ENCODE assay signal across 10 cellular contexts in the genomic region with DNA sequence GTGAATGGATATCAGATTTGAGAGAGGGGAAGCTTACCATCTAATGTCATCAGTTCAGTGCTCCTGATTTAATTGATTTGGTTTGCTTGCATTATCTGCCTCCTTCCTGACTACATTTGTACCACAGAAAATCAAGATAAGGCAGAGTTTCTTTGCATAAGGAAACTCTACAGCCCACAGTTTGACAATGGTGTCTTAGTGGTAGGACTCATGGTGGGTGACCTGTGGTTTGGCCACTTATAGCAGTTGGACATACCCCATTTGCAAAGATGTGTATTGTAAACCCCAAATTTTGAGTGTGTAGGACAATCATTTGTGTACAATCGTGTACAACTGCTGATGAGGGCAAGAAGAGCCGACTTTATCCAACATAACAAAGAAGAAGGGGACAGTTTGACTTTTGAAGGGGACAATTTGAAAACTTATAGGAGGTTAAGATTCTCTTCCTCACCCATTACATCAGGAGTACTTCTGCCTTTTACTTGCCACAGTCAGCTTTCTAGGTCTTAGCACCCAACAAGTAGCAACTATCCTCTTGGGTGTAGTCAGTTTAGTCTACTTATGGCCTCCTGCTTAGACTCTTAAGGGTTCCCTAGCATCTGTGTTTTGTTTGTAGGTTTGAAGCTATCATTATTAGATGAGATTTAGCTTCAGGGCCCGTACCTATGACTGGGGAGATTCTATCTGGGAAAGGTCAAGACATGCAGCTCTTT. TPM values are rescaled to one million over a fixed set of nuclear protein-coding genes. Genes with fewer than 3 reads are reported as not detected.
DNase-seq lines count a peak whose midpoint lies in the region; ATAC-seq and TF ChIP-seq lines count a peak whose summit lies in the region.
"Had no signal": no experiment of that assay in that cellular context is flagged by ENCODE, and none has a peak within 500 bp of the region (broad histone marks: within the 10 kb centered on the region; RNA-seq: fewer than 3 reads in every experiment).

No MANE protein-coding gene starts in this region.

- TF ChIP-seq CTCF in tibial nerve (IDR thresholded peaks at IDR 0.05), result no peak

- WGBS in tibial nerve, 2 donors, result 27 to 49% methylated on average over 3 of the region's 3 CpGs

- DNase-seq in activated CD8-positive, alpha-beta memory T cell treated with anti-CD3 and anti-CD28 coated beads, Interleukin-2, amount 10 ng/mL, durations not matched to agents 7 days and 5 days, result no peak
- no peak for DNase-seq in activated CD8-positive, alpha-beta memory T cell treated with anti-CD3 and anti-CD28 coated beads for 24 hours
- DNase-seq in activated CD8-positive, alpha-beta T cell treated with anti-CD3 and anti-CD28 coated beads, Interleukin-2, amount 10 ng/mL, durations not matched to agents 7 days and 5 days, result no peak
- DNase-seq in memory B cell (ENCODE audit: low spot score in 2 of 2), result no peak
- no peak for DNase-seq in tibial nerve (ENCODE audit: low spot score in 2 of 2)
- no peak for DNase-seq in putamen (ENCODE audit: low spot score)
- DNase-seq: NCI-H1694, substantia nigra had no signal

- no peaks in the 10 kb centered on the region for H3K36me3 ChIP-seq in tibial nerve

- H3K4me3 ChIP-seq in tibial nerve, result peak overlapping the region in 1 of 4 donors; percentile 77

- H3K4me1 Mint-ChIP-seq in activated CD8-positive, alpha-beta memory T cell treated with anti-CD3 and anti-CD28 coated beads, Interleukin-2, amount 10 ng/mL, durations not matched to agents 7 days and 5 days, result peaks cover 75% of the 10 kb centered on the region
- H3K4me1 Mint-ChIP-seq in activated CD8-positive, alpha-beta T cell treated with anti-CD3 and anti-CD28 coated beads, Interleukin-2, amount 10 ng/mL, durations not matched to agents 7 days and 5 days (ENCODE audit: low read depth), result peaks cover 77% of the 10 kb centered on the region
- H3K4me1 Mint-ChIP-seq in memory B cell, result peaks cover 66% of the 10 kb centered on the region

- H3K27ac ChIP-seq in tibial nerve, result peak overlapping the region in 3 of 4 donors; percentile 98 to 100 (median 100)

- ATAC-seq in activated CD8-positive, alpha-beta memory T cell treated with anti-CD3 and anti-CD28 coated beads, Interleukin-2, amount 10 ng/mL, durations not matched to agents 7 days and 5 days, result peak; percentile 23
- ATAC-seq in activated CD8-positive, alpha-beta T cell treated with anti-CD3 and anti-CD28 coated beads, Interleukin-2, amount 10 ng/mL, durations not matched to agents 7 days and 5 days, result no peak
- ATAC-seq in memory B cell (ENCODE audit: low read depth) (peak; percentile 16), HG02642 (IDR thresholded peaks at IDR 0.05; ENCODE audit: poor library complexity, unreplicated experiment) (no peak), HG02588 (IDR thresholded peaks at IDR 0.05; ENCODE audit: unreplicated experiment) (no peak)

- no peaks in the 10 kb centered on the region for H3K9me3 Mint-ChIP-seq in activated CD8-positive, alpha-beta memory T cell treated with anti-CD3 and anti-CD28 coated beads, Interleukin-2, amount 10 ng/mL, durations not matched to agents 7 days and 5 days (ENCODE audit: low read depth)
- H3K9me3 Mint-ChIP-seq in activated CD8-positive, alpha-beta T cell treated with anti-CD3 and anti-CD28 coated beads, Interleukin-2, amount 10 ng/mL, durations not matched to agents 7 days and 5 days (ENCODE audit: insufficient read depth), result no peaks in the 10 kb centered on the region
- no peaks in the 10 kb centered on the region for H3K9me3 Mint-ChIP-seq in memory B cell

- H3K27me3 Mint-ChIP-seq in activated CD8-positive, alpha-beta memory T cell treated with anti-CD3 and anti-CD28 coated beads, Interleukin-2, amount 10 ng/mL, durations not matched to agents 7 days and 5 days, result no peaks in the 10 kb centered on the region
- no peaks in the 10 kb centered on the region for H3K27me3 Mint-ChIP-seq in activated CD8-positive, alpha-beta T cell treated with anti-CD3 and anti-CD28 coated beads, Interleukin-2, amount 10 ng/mL, durations not matched to agents 7 days and 5 days (ENCODE audit: low read depth)
- H3K27me3 Mint-ChIP-seq in memory B cell, result no peaks in the 10 kb centered on the region

- no peak for TF ChIP-seq POLR2A in tibial nerve (IDR thresholded peaks at IDR 0.05)

- TF ChIP-seq EP300 in tibial nerve (IDR thresholded peaks at IDR 0.05), result no peak

- peak overlapping the region; percentile 91 for H3K4me3 Mint-ChIP-seq in activated CD8-positive, alpha-beta memory T cell treated with anti-CD3 and anti-CD28 coated beads, Interleukin-2, amount 10 ng/mL, durations not matched to agents 7 days and 5 days
- H3K4me3 Mint-ChIP-seq in activated CD8-positive, alpha-beta T cell treated with anti-CD3 and anti-CD28 coated beads, Interleukin-2, amount 10 ng/mL, durations not matched to agents 7 days and 5 days, result peak overlapping the region; percentile 87
- peak overlapping the region; percentile 83 for H3K4me3 Mint-ChIP-seq in memory B cell

- H3K9me3 ChIP-seq in tibial nerve, result no peaks in the 10 kb centered on the region

- peaks cover 0 to 82% (median 54%) of the 10 kb centered on the region in 4 donors for H3K4me1 ChIP-seq in tibial nerve

- H3K27ac Mint-ChIP-seq in activated CD8-positive, alpha-beta memory T cell treated with anti-CD3 and anti-CD28 coated beads, Interleukin-2, amount 10 ng/mL, durations not matched to agents 7 days and 5 days, result peak overlapping the region; percentile 95
- peak overlapping the region; percentile 85 for H3K27ac Mint-ChIP-seq in activated CD8-positive, alpha-beta T cell treated with anti-CD3 and anti-CD28 coated beads, Interleukin-2, amount 10 ng/mL, durations not matched to agents 7 days and 5 days
- peak overlapping the region; percentile 98 for H3K27ac Mint-ChIP-seq in memory B cell

- H3K36me3 Mint-ChIP-seq in activated CD8-positive, alpha-beta memory T cell treated with anti-CD3 and anti-CD28 coated beads, Interleukin-2, amount 10 ng/mL, durations not matched to agents 7 days and 5 days, result peaks cover 38% of the 10 kb centered on the region
- peaks cover 57% of the 10 kb centered on the region for H3K36me3 Mint-ChIP-seq in activated CD8-positive, alpha-beta T cell treated with anti-CD3 and anti-CD28 coated beads, Interleukin-2, amount 10 ng/mL, durations not matched to agents 7 days and 5 days (ENCODE audit: low read depth)
- peaks cover 15% of the 10 kb centered on the region for H3K36me3 Mint-ChIP-seq in memory B cell

- POLR2A ChIA-PET in activated CD8-positive, alpha-beta T cell treated with anti-CD3 and anti-CD28 coated beads, Interleukin-2, amount 10 ng/mL, durations not matched to agents 7 days and 5 days (lab: Charles Lee), result interaction anchor here (0.9 to 3.1 kb wide), 9 partner anchors 10 to 293 kb away, joined by 3 to 10 read pairs (median 4); no protein-coding TSS in a partner anchor

- CTCF ChIA-PET in activated CD8-positive, alpha-beta memory T cell treated with anti-CD3 and anti-CD28 coated beads, Interleukin-2, amount 10 ng/mL, durations not matched to agents 7 days and 5 days (lab: Charles Lee), result interaction anchor here (0.7 to 2.3 kb wide), 5 partner anchors 12 to 51 kb away, joined by 3 to 8 read pairs (median 5); no protein-coding TSS in a partner anchor
- CTCF ChIA-PET in activated CD8-positive, alpha-beta T cell treated with anti-CD3 and anti-CD28 coated beads, Interleukin-2, amount 10 ng/mL, durations not matched to agents 7 days and 5 days (lab: Charles Lee), result interaction anchor here (0.9 to 11.3 kb wide), 9 partner anchors 7 to 67 kb away, joined by 3 to 91 read pairs (median 3); no protein-coding TSS in a partner anchor

- no peaks in the 10 kb centered on the region for H3K27me3 ChIP-seq in tibial nerve

RNA-seq across cellular contexts. Expression of a gene that starts 6.2 kb away (rescaled TPM):
- 10 to 100 TPM; 47.3 to 50.5 TPM for total RNA-seq in activated CD8-positive, alpha-beta memory T cell treated with anti-CD3 and anti-CD28 coated beads, Interleukin-2, amount 10 ng/mL, durations not matched to agents 7 days and 5 days
- 10 to 100 TPM; 62.7 to 64.5 TPM for total RNA-seq in activated CD8-positive, alpha-beta T cell treated with anti-CD3 and anti-CD28 coated beads, Interleukin-2, amount 10 ng/mL, durations not matched to agents 7 days and 5 days
- 100 to 1,000 TPM; 338 to 406 (median 350) TPM for total RNA-seq in tibial nerve

Comparison
In these comparisons a context has a peak if more than half of its experiments do, and no peak if none do; other contexts are left out.
1. ATAC-seq: peak in activated CD8-positive, alpha-beta memory T cell treated with anti-CD3 and anti-CD28 coated beads, Interleukin-2, amount 10 ng/mL, durations not matched to agents 7 days and 5 days (single experiment) and memory B cell (single experiment); none in activated CD8-positive, alpha-beta T cell treated with anti-CD3 and anti-CD28 coated beads, Interleukin-2, amount 10 ng/mL, durations not matched to agents 7 days and 5 days (single experiment), HG02642 (single experiment) and HG02588 (single experiment).
2. RNA of a gene that starts 6.2 kb away (total RNA-seq): 338 to 406 TPM in tibial nerve; 62.7 to 64.5 TPM in activated CD8-positive, alpha-beta T cell treated with anti-CD3 and anti-CD28 coated beads, Interleukin-2, amount 10 ng/mL, durations not matched to agents 7 days and 5 days and 47.3 to 50.5 TPM in activated CD8-positive, alpha-beta memory T cell treated with anti-CD3 and anti-CD28 coated beads, Interleukin-2, amount 10 ng/mL, durations not matched to agents 7 days and 5 days; every median in the first group is over 4 times any median in the second.
3. Peak in every context shown above with its lines, with median percentiles within 50 percentile points of each other: H3K27ac Mint-ChIP-seq and H3K4me3 Mint-ChIP-seq.